ENCODE assay signal across 13 cellular contexts in the genomic region with DNA sequence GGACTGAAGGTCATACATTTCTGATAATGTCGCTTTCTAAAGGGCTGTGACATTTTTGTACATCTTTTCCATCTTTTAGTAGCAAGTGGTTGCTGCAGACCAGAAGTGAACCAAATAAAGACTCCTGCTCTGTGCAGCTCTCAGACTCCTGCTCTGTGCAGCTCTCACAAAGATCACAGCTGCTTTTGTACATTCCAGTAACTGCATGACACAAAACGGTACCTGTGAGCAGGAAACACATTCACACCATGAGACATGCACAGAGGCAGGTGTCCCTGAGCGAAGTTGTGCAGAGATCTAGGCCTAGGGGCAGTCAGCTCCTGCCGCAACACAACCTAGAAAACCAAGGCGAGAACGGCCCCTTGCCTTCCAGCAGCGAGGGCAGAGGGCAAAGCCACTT.
A peak's percentile ranks its signal among the peaks of the same experiment; 100 is the strongest.
DNase-seq lines count a peak whose midpoint lies in the region; ATAC-seq and TF ChIP-seq lines count a peak whose summit lies in the region.
"Had no signal": no experiment of that assay in that cellular context is flagged by ENCODE, and none has a peak within 500 bp of the region (broad histone marks: within the 10 kb centered on the region; RNA-seq: fewer than 3 reads in every experiment).

No MANE protein-coding gene starts in this region.

- BruUV-seq in OCI-LY7 (replicated peaks; lab: Mats Ljungman, UMichigan), result no TSS peak
- BruUV-seq in MCF 10A (replicated peaks; lab: Mats Ljungman, UMichigan), result no TSS peak

- H3K79me2 ChIP-seq in OCI-LY7 (ENCODE audit: insufficient read depth, low read depth, low read length), result no peaks in the 10 kb centered on the region

- H3K4me3 Mint-ChIP-seq in natural killer cell treated with Interleukin-12 subunit alpha and Interleukin-12 subunit beta and Interleukin-15 and Interleukin-18, amount 100 ng/mL, for 72 hours, result peak overlapping the region; percentile 27
- no peak overlapping the region for H3K4me3 Mint-ChIP-seq in MCF 10A (ENCODE audit: unreplicated experiment)
- H3K4me3 Mint-ChIP-seq in progenitor cell of endocrine pancreas (ENCODE audit: low read depth), result no peak overlapping the region

- H3K36me3 Mint-ChIP-seq in natural killer cell treated with Interleukin-12 subunit alpha and Interleukin-12 subunit beta and Interleukin-15 and Interleukin-18, amount 100 ng/mL, for 72 hours, result no peaks in the 10 kb centered on the region
- H3K36me3 Mint-ChIP-seq in MCF 10A (ENCODE audit: insufficient read depth, unreplicated experiment) (peaks cover 57% of the 10 kb centered on the region), progenitor cell of endocrine pancreas (ENCODE audit: insufficient read depth) (peaks cover 16% of the 10 kb centered on the region)

- H3K9me2 ChIP-seq in OCI-LY7 (ENCODE audit: insufficient read depth, low read length), result no peaks in the 10 kb centered on the region

- peak overlapping the region; percentile 70 for H3K4me2 ChIP-seq in OCI-LY7 (ENCODE audit: low read length)

- peak overlapping the region; percentile 53 to 64 for H3K27ac Mint-ChIP-seq in natural killer cell treated with Interleukin-12 subunit alpha and Interleukin-12 subunit beta and Interleukin-15 and Interleukin-18, amount 100 ng/mL, for 72 hours
- no peak overlapping the region for H3K27ac Mint-ChIP-seq in MCF 10A (ENCODE audit: low read depth, unreplicated experiment)
- H3K27ac Mint-ChIP-seq in progenitor cell of endocrine pancreas, result no peak overlapping the region

- H3K9me3 Mint-ChIP-seq in natural killer cell treated with Interleukin-12 subunit alpha and Interleukin-12 subunit beta and Interleukin-15 and Interleukin-18, amount 100 ng/mL, for 72 hours, result no peaks in the 10 kb centered on the region
- H3K9me3 Mint-ChIP-seq in MCF 10A (ENCODE audit: unreplicated experiment) (no peaks in the 10 kb centered on the region), progenitor cell of endocrine pancreas (ENCODE audit: low read depth) (no peaks in the 10 kb centered on the region)

- no peaks in the 10 kb centered on the region for H4K20me1 ChIP-seq in OCI-LY7 (ENCODE audit: insufficient read depth, low read length)

- peak overlapping the region; percentile 99 for H3K27ac ChIP-seq in OCI-LY7 (ENCODE audit: low read depth, low read length, poor library complexity, severe bottlenecking)
- H3K27ac ChIP-seq: neutrophil had no signal

- peaks cover 65% of the 10 kb centered on the region for H3K36me3 ChIP-seq in OCI-LY7 (ENCODE audit: insufficient read depth, low read length)

- peaks cover 64% of the 10 kb centered on the region for H3K4me1 ChIP-seq in OCI-LY7 (ENCODE audit: insufficient read depth, low read length, poor library complexity, severe bottlenecking)

- no peaks in the 10 kb centered on the region for H3K27me3 Mint-ChIP-seq in natural killer cell treated with Interleukin-12 subunit alpha and Interleukin-12 subunit beta and Interleukin-15 and Interleukin-18, amount 100 ng/mL, for 72 hours
- H3K27me3 Mint-ChIP-seq in MCF 10A (ENCODE audit: insufficient read depth, unreplicated experiment) (no peaks in the 10 kb centered on the region), progenitor cell of endocrine pancreas (no peaks in the 10 kb centered on the region)

- CTCF ChIA-PET in OCI-LY7 (lab: Charles Lee; ENCODE audit: unreplicated experiment) (interaction anchor here (1.0 to 1.8 kb wide), 2 partner anchors 26 to 27 kb away, joined by 3 to 6 read pairs; no protein-coding TSS in a partner anchor), MCF 10A (lab: Yijun Ruan, JAX) (interaction anchor here (0.6 to 1.1 kb wide), 2 partner anchors 15 to 72 kb away, joined by 3 to 4 read pairs; no protein-coding TSS in a partner anchor)

- in situ Hi-C loops in GM13977 (cut with MboI; ENCODE audit: low pct_unique_long_range_greater_than_20kb, low sequenced_read_pairs, unreplicated experiment), result no loop called here

- H2AFZ ChIP-seq in OCI-LY7 (ENCODE audit: low read length), result no peak overlapping the region

- TF ChIP-seq CTCF in GM13977 (IDR thresholded peaks at IDR 0.05; ENCODE audit: extremely low read depth, insufficient read depth, missing control alignments) (no peak), OCI-LY7 (conservative IDR thresholded peaks at IDR 0.05; ENCODE audit: low read length) (no peak), MCF 10A (IDR thresholded peaks at IDR 0.05; ENCODE audit: unreplicated experiment) (no peak), progenitor cell of endocrine pancreas (IDR thresholded peaks at IDR 0.05; ENCODE audit: unreplicated experiment) (no peak)

- ATAC-seq in GM21529 (IDR thresholded peaks at IDR 0.05; ENCODE audit: unreplicated experiment) (peak; percentile 57), HG02763 (IDR thresholded peaks at IDR 0.05; ENCODE audit: unreplicated experiment) (no peak)
- ATAC-seq in natural killer cell treated with Interleukin-12 subunit alpha and Interleukin-12 subunit beta and Interleukin-15 and Interleukin-18, amount 100 ng/mL, for 72 hours, result peak in 1 of 2 donors; percentile 51
- ATAC-seq: Right ventricle myocardium inferior had no signal

- peak overlapping the region; percentile 40 for H3K4me3 ChIP-seq in OCI-LY7 (ENCODE audit: low read depth, low read length, poor library complexity, severe bottlenecking)
- H3K4me3 ChIP-seq: dorsolateral prefrontal cortex had no signal

- H3K4me1 Mint-ChIP-seq in natural killer cell treated with Interleukin-12 subunit alpha and Interleukin-12 subunit beta and Interleukin-15 and Interleukin-18, amount 100 ng/mL, for 72 hours (ENCODE audit: low read depth in 2 of 2), result peaks cover 26 to 27% of the 10 kb centered on the region in 2 donors
- H3K4me1 Mint-ChIP-seq in MCF 10A (ENCODE audit: insufficient read depth, unreplicated experiment) (no peaks in the 10 kb centered on the region), progenitor cell of endocrine pancreas (ENCODE audit: low read depth) (no peaks in the 10 kb centered on the region)

- POLR2A ChIA-PET in OCI-LY7 (lab: Charles Lee), result interaction anchor here (0.6 to 1.6 kb wide), 7 partner anchors 26 to 380 kb away, joined by 3 to 6 read pairs (median 3); no protein-coding TSS in a partner anchor
- POLR2A ChIA-PET in MCF 10A (lab: Yijun Ruan, JAX), result interaction anchor here (0.7 kb wide), 1 partner anchor 10 kb away, joined by 3 read pairs; no protein-coding TSS in a partner anchor

- DNase-seq in GM13977 (ENCODE audit: low spot score), result peak; percentile 81
- DNase-seq in OCI-LY7 (ENCODE audit: low spot score), result peak; percentile 89
- DNase-seq in natural killer cell treated with Interleukin-12 subunit alpha and Interleukin-12 subunit beta and Interleukin-15 and Interleukin-18, amount 100 ng/mL, for 72 hours (ENCODE audit: low spot score), result no peak
- no peak for DNase-seq in MCF 10A (ENCODE audit: unreplicated experiment)
- no peak for DNase-seq in progenitor cell of endocrine pancreas (ENCODE audit: low spot score, unreplicated experiment)
- DNase-seq: activated CD4-positive, CD25-positive, alpha-beta regulatory T cell; dorsolateral prefrontal cortex; foreskin fibroblast; NCI-H2171 treated with DMSO at 0.1 percent for 48 hours had no signal

- intact Hi-C loops in OCI-LY7 (cut with micrococcal nuclease; ENCODE audit: unreplicated experiment) (no loop called here), MCF 10A (cut with micrococcal nuclease) (no loop called here)

- no peaks in the 10 kb centered on the region for H3K9me3 ChIP-seq in OCI-LY7 (ENCODE audit: low read length)
- H3K9me3 ChIP-seq: neutrophil had no signal

Comparison
In these comparisons a context has a peak if more than half of its experiments do, and no peak if none do; other contexts are left out.
1. DNase-seq: peak in GM13977 (single experiment) and OCI-LY7 (single experiment); none in natural killer cell treated with Interleukin-12 subunit alpha and Interleukin-12 subunit beta and Interleukin-15 and Interleukin-18, amount 100 ng/mL, for 72 hours (single experiment), MCF 10A (single experiment) and progenitor cell of endocrine pancreas (single experiment).
2. H3K27ac Mint-ChIP-seq: peak in natural killer cell treated with Interleukin-12 subunit alpha and Interleukin-12 subunit beta and Interleukin-15 and Interleukin-18, amount 100 ng/mL, for 72 hours (2 of 2); none in MCF 10A (single experiment) and progenitor cell of endocrine pancreas (single experiment).